ENCODE assay signal across 13 cellular contexts in genomic region chr12:10503460-10503859, GRCh38. TPM values are rescaled to one million over a fixed set of nuclear protein-coding genes. Genes with fewer than 3 reads are reported as not detected.
"Had no signal": no experiment of that assay in that cellular context is flagged by ENCODE, and none has a peak within 500 bp of the region (broad histone marks: within the 10 kb centered on the region; RNA-seq: fewer than 3 reads in every experiment).

No MANE protein-coding gene starts in this region.

- H3K4me3 Mint-ChIP-seq: activated B cell treated with CpG ODN at 0.5 μM for 24 hours; naive B cell; stimulated activated naive B cell treated with anti-CD40 and anti-IgM and Interleukin-4, amounts not matched to agents 10 μg/mL and 1 μg/mL and 100 μg/mL, for 72 hours had no signal

- ATAC-seq: left lung; stimulated activated naive B cell treated with anti-CD40 and anti-IgM and Interleukin-4, amounts not matched to agents 10 μg/mL and 1 μg/mL and 100 μg/mL, for 72 hours had no signal

- H3K9me3 Mint-ChIP-seq: activated B cell treated with CpG ODN at 0.5 μM for 24 hours; stimulated activated naive B cell treated with anti-CD40 and anti-IgM and Interleukin-4, amounts not matched to agents 10 μg/mL and 1 μg/mL and 100 μg/mL, for 72 hours had no signal

- H3K27ac Mint-ChIP-seq: activated B cell treated with CpG ODN at 0.5 μM for 24 hours; naive B cell; stimulated activated naive B cell treated with anti-CD40 and anti-IgM and Interleukin-4, amounts not matched to agents 10 μg/mL and 1 μg/mL and 100 μg/mL, for 72 hours had no signal

- H3K4me1 Mint-ChIP-seq: activated B cell treated with CpG ODN at 0.5 μM for 24 hours, naive B cell had no signal

- DNase-seq: activated B cell treated with CpG ODN at 0.5 μM for 24 hours; activated naive CD4-positive, alpha-beta T cell treated with Interleukin-2 at 50 U/mL for 16 hours; hypothalamus; kidney; left lung; mammary epithelial cell; naive B cell; posterior cingulate gyrus; SIG-M5; stimulated activated CD4-positive, alpha-beta T cell treated with anti-CD3 and anti-CD28 coated beads, Interleukin-2, amount 100 ng/mL, for 48 hours; stimulated activated naive B cell treated with anti-CD40 and anti-IgM and Interleukin-4, amounts not matched to agents 10 μg/mL and 1 μg/mL and 100 μg/mL, for 72 hours; trophoblast cell had no signal

- H3K36me3 Mint-ChIP-seq: naive B cell; stimulated activated naive B cell treated with anti-CD40 and anti-IgM and Interleukin-4, amounts not matched to agents 10 μg/mL and 1 μg/mL and 100 μg/mL, for 72 hours had no signal

RNA-seq across cellular contexts. Expression of gene KLRC1, which starts 50.3 kb away (rescaled TPM):
- total RNA-seq: activated B cell treated with CpG ODN at 0.5 μM for 24 hours, suprapubic skin had no signal
- polyA plus RNA-seq: mammary epithelial cell had no signal
